1 cellular context compared by ENCODE assay signal in the genomic region with DNA sequence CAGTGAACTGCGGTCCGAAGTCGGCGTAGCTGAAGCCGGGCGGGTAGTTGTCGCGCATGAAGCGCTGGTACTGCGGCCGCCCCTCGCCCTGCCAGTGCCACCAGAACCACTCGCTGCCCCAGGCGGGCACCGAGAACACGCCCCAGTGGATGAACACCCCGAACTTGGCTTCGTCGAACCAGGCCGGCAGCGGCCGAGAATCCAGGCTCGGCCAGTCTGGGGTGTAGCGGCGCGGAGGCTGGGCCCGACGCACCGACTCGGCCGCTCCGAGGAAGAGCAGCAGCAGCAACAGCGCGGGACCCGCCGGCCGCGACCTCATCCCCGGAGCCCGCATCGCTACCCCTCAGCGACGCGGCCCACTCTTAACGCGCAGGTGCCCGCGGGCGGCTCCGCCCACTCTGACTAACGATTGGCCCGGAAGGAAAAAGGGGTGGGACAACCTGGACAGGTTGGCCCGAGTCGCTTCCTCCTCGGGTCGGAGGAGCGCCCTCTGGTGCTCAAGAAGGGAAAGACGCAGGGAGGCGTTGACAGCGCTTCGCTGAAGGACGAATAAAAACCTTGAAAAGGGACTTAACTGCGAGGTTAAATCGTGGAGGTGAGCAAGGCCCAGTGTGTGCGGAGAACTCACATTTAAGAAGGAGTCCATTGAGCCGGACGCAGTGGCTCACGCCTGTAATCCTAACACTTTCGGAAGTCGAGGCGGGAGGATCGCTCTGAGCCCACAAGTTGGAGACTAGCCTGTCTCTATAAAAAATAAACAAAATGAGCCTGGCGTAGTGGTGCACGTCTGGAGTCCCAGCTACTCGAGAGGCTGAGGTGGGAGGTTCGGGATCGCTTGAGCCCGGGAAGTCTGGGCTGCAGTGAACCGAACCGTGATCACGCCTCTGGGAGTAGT.
TF ChIP-seq lines count a peak whose summit lies in the region.

A gene (minus strand): TSS at position 338 of the 895 bp plus-strand sequence. CDS start 4 bp downstream, at position 334.

TF ChIP-seq in HepG2, 621 proteins besides CTCF, POLR2A, EP300 and RAD21 (continued from another document and continues in another):
- TF ChIP-seq ATRX (CRISPR knock-in tag; IDR thresholded peaks at IDR 0.05; ENCODE audit: borderline replicate concordance) = no peak
- TF ChIP-seq MED8 (CRISPR knock-in tag; IDR thresholded peaks at IDR 0.05; ENCODE audit: insufficient replicate concordance) = peak; percentile 72
- TF ChIP-seq FOXM1 (CRISPR knock-in tag; IDR thresholded peaks at IDR 0.05) = no peak
- TF ChIP-seq, protein P1, sequence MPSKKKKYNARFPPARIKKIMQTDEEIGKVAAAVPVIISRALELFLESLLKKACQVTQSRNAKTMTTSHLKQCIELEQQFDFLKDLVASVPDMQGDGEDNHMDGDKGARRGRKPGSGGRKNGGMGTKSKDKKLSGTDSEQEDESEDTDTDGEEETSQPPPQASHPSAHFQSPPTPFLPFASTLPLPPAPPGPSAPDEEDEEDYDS (CRISPR knock-in tag; IDR thresholded peaks at IDR 0.05) = peak; percentile 95
- no peak for TF ChIP-seq RAD51 (IDR thresholded peaks at IDR 0.05; ENCODE audit: borderline replicate concordance)
- TF ChIP-seq ZNF234 (CRISPR knock-in tag; conservative IDR thresholded peaks at IDR 0.05) = peak; percentile 6; the same call in 1 of the 2 replicates
- TF ChIP-seq, protein P2, sequence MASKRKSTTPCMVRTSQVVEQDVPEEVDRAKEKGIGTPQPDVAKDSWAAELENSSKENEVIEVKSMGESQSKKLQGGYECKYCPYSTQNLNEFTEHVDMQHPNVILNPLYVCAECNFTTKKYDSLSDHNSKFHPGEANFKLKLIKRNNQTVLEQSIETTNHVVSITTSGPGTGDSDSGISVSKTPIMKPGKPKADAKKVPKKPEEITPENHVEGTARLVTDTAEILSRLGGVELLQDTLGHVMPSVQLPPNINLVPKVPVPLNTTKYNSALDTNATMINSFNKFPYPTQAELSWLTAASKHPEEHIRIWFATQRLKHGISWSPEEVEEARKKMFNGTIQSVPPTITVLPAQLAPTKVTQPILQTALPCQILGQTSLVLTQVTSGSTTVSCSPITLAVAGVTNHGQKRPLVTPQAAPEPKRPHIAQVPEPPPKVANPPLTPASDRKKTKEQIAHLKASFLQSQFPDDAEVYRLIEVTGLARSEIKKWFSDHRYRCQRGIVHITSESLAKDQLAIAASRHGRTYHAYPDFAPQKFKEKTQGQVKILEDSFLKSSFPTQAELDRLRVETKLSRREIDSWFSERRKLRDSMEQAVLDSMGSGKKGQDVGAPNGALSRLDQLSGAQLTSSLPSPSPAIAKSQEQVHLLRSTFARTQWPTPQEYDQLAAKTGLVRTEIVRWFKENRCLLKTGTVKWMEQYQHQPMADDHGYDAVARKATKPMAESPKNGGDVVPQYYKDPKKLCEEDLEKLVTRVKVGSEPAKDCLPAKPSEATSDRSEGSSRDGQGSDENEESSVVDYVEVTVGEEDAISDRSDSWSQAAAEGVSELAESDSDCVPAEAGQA (IDR thresholded peaks at IDR 0.05; ENCODE audit: low read depth) = no peak
- TF ChIP-seq, protein P2 (CRISPR knock-in tag; IDR thresholded peaks at IDR 0.05; ENCODE audit: borderline replicate concordance) = no peak
- no peak for TF ChIP-seq ZNF7 (CRISPR knock-in tag; IDR thresholded peaks at IDR 0.05)
- no peak for TF ChIP-seq ZNF737 (CRISPR knock-in tag; IDR thresholded peaks at IDR 0.05; ENCODE audit: borderline replicate concordance)
- no peak for TF ChIP-seq KLF13 (CRISPR knock-in tag; IDR thresholded peaks at IDR 0.05)
- TF ChIP-seq BRCA1 (CRISPR knock-in tag; IDR thresholded peaks at IDR 0.05) = peak; percentile 90
- TF ChIP-seq, protein P3, sequence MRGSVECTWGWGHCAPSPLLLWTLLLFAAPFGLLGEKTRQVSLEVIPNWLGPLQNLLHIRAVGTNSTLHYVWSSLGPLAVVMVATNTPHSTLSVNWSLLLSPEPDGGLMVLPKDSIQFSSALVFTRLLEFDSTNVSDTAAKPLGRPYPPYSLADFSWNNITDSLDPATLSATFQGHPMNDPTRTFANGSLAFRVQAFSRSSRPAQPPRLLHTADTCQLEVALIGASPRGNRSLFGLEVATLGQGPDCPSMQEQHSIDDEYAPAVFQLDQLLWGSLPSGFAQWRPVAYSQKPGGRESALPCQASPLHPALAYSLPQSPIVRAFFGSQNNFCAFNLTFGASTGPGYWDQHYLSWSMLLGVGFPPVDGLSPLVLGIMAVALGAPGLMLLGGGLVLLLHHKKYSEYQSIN (CRISPR knock-in tag; IDR thresholded peaks at IDR 0.05; ENCODE audit: borderline replicate concordance) = no peak
- TF ChIP-seq AKAP8 (CRISPR knock-in tag; IDR thresholded peaks at IDR 0.05) = no peak; the same call in 1 of the 2 replicates
- no peak for TF ChIP-seq ZNF207 (IDR thresholded peaks at IDR 0.05; ENCODE audit: borderline replicate concordance)
- TF ChIP-seq SKI (IDR thresholded peaks at IDR 0.05; ENCODE audit: partially characterized antibody) = no peak
- TF ChIP-seq ZNF460 (CRISPR knock-in tag; IDR thresholded peaks at IDR 0.05; ENCODE audit: borderline replicate concordance) = no peak
- TF ChIP-seq, protein P4, sequence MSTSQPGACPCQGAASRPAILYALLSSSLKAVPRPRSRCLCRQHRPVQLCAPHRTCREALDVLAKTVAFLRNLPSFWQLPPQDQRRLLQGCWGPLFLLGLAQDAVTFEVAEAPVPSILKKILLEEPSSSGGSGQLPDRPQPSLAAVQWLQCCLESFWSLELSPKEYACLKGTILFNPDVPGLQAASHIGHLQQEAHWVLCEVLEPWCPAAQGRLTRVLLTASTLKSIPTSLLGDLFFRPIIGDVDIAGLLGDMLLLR (CRISPR knock-in tag; IDR thresholded peaks at IDR 0.05) = no peak
- no peak for TF ChIP-seq KLF9 (CRISPR knock-in tag; IDR thresholded peaks at IDR 0.05; ENCODE audit: low read depth)
- TF ChIP-seq, protein P5, sequence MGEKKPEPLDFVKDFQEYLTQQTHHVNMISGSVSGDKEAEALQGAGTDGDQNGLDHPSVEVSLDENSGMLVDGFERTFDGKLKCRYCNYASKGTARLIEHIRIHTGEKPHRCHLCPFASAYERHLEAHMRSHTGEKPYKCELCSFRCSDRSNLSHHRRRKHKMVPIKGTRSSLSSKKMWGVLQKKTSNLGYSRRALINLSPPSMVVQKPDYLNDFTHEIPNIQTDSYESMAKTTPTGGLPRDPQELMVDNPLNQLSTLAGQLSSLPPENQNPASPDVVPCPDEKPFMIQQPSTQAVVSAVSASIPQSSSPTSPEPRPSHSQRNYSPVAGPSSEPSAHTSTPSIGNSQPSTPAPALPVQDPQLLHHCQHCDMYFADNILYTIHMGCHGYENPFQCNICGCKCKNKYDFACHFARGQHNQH (CRISPR knock-in tag; IDR thresholded peaks at IDR 0.05) = no peak
- no peak for TF ChIP-seq ZNF337 (CRISPR knock-in tag; IDR thresholded peaks at IDR 0.05; ENCODE audit: borderline replicate concordance, low read depth)
- no peak for TF ChIP-seq SNAI1 (CRISPR knock-in tag; IDR thresholded peaks at IDR 0.05; ENCODE audit: borderline replicate concordance)
- peak; percentile 58; the same call in 1 of the 2 replicates for TF ChIP-seq ZBTB38 (CRISPR knock-in tag; IDR thresholded peaks at IDR 0.05)
- TF ChIP-seq KAT2B (IDR thresholded peaks at IDR 0.05; ENCODE audit: borderline replicate concordance, low read depth, low read length) = no peak
- TF ChIP-seq, protein P6, sequence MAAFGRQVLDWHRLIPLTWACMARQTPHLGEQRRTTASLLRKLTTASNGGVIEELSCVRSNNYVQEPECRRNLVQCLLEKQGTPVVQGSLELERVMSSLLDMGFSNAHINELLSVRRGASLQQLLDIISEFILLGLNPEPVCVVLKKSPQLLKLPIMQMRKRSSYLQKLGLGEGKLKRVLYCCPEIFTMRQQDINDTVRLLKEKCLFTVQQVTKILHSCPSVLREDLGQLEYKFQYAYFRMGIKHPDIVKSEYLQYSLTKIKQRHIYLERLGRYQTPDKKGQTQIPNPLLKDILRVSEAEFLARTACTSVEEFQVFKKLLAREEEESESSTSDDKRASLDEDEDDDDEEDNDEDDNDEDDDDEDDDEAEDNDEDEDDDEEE (CRISPR knock-in tag; IDR thresholded peaks at IDR 0.05) = peak; percentile 36; the same call in 1 of the 2 replicates
- no peak for TF ChIP-seq IKZF1 (IDR thresholded peaks at IDR 0.05)
- TF ChIP-seq POLR2G (IDR thresholded peaks at IDR 0.05; ENCODE audit: low read depth, low read length) = peak; percentile 65
- no peak for TF ChIP-seq SOX5 (CRISPR knock-in tag; IDR thresholded peaks at IDR 0.05; ENCODE audit: borderline replicate concordance)
- no peak for TF ChIP-seq ZNF747 (CRISPR knock-in tag; IDR thresholded peaks at IDR 0.05; ENCODE audit: borderline replicate concordance)
- TF ChIP-seq, protein P7, sequence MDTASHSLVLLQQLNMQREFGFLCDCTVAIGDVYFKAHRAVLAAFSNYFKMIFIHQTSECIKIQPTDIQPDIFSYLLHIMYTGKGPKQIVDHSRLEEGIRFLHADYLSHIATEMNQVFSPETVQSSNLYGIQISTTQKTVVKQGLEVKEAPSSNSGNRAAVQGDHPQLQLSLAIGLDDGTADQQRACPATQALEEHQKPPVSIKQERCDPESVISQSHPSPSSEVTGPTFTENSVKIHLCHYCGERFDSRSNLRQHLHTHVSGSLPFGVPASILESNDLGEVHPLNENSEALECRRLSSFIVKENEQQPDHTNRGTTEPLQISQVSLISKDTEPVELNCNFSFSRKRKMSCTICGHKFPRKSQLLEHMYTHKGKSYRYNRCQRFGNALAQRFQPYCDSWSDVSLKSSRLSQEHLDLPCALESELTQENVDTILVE (CRISPR knock-in tag; IDR thresholded peaks at IDR 0.05) = no peak
- TF ChIP-seq, protein P8, sequence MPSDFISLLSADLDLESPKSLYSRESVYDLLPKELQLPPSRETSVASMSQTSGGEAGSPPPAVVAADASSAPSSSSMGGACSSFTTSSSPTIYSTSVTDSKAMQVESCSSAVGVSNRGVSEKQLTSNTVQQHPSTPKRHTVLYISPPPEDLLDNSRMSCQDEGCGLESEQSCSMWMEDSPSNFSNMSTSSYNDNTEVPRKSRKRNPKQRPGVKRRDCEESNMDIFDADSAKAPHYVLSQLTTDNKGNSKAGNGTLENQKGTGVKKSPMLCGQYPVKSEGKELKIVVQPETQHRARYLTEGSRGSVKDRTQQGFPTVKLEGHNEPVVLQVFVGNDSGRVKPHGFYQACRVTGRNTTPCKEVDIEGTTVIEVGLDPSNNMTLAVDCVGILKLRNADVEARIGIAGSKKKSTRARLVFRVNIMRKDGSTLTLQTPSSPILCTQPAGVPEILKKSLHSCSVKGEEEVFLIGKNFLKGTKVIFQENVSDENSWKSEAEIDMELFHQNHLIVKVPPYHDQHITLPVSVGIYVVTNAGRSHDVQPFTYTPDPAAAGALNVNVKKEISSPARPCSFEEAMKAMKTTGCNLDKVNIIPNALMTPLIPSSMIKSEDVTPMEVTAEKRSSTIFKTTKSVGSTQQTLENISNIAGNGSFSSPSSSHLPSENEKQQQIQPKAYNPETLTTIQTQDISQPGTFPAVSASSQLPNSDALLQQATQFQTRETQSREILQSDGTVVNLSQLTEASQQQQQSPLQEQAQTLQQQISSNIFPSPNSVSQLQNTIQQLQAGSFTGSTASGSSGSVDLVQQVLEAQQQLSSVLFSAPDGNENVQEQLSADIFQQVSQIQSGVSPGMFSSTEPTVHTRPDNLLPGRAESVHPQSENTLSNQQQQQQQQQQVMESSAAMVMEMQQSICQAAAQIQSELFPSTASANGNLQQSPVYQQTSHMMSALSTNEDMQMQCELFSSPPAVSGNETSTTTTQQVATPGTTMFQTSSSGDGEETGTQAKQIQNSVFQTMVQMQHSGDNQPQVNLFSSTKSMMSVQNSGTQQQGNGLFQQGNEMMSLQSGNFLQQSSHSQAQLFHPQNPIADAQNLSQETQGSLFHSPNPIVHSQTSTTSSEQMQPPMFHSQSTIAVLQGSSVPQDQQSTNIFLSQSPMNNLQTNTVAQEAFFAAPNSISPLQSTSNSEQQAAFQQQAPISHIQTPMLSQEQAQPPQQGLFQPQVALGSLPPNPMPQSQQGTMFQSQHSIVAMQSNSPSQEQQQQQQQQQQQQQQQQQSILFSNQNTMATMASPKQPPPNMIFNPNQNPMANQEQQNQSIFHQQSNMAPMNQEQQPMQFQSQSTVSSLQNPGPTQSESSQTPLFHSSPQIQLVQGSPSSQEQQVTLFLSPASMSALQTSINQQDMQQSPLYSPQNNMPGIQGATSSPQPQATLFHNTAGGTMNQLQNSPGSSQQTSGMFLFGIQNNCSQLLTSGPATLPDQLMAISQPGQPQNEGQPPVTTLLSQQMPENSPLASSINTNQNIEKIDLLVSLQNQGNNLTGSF (CRISPR knock-in tag; IDR thresholded peaks at IDR 0.05) = no peak
- TF ChIP-seq ZNF547 (CRISPR knock-in tag; IDR thresholded peaks at IDR 0.05) = peak; percentile 62; the same call in 1 of the 2 replicates
- TF ChIP-seq, protein P9, sequence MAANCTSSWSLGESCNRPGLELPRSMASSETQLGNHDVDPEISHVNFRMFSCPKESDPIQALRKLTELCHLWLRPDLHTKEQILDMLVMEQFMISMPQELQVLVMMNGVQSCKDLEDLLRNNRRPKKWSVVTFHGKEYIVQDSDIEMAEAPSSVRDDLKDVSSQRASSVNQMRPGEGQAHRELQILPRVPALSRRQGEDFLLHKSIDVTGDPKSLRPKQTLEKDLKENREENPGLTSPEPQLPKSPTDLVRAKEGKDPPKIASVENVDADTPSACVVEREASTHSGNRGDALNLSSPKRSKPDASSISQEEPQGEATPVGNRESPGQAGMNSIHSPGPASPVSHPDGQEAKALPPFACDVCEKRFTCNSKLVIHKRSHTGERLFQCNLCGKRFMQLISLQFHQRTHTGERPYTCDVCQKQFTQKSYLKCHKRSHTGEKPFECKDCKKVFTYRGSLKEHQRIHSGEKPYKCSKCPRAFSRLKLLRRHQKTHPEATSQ (CRISPR knock-in tag; IDR thresholded peaks at IDR 0.05; ENCODE audit: borderline replicate concordance) = no peak
- TF ChIP-seq, protein P10, sequence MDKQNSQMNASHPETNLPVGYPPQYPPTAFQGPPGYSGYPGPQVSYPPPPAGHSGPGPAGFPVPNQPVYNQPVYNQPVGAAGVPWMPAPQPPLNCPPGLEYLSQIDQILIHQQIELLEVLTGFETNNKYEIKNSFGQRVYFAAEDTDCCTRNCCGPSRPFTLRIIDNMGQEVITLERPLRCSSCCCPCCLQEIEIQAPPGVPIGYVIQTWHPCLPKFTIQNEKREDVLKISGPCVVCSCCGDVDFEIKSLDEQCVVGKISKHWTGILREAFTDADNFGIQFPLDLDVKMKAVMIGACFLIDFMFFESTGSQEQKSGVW (CRISPR knock-in tag; IDR thresholded peaks at IDR 0.05; ENCODE audit: borderline replicate concordance) = no peak
- no peak for TF ChIP-seq ZNF562 (CRISPR knock-in tag; IDR thresholded peaks at IDR 0.05; ENCODE audit: borderline replicate concordance)
- TF ChIP-seq ZNF703 (CRISPR knock-in tag; IDR thresholded peaks at IDR 0.05; ENCODE audit: borderline replicate concordance) = no peak
- no peak for TF ChIP-seq TBP (CRISPR knock-in tag; IDR thresholded peaks at IDR 0.05)
- no peak for TF ChIP-seq ZNF570 (CRISPR knock-in tag; IDR thresholded peaks at IDR 0.05; ENCODE audit: borderline replicate concordance)
